1 cellular context compared by ENCODE assay signal in genomic region chr5:176388341-176389113, GRCh38.
TF ChIP-seq lines count a peak whose summit lies in the region.

A gene with protein sequence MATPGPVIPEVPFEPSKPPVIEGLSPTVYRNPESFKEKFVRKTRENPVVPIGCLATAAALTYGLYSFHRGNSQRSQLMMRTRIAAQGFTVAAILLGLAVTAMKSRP (plus strand): TSS chr5:176388751. CDS start chr5:176388820, 69 bp downstream.
NOP16 (minus strand) TSS chr5:176388598; CDS start chr5:176388539, 59 bp downstream.

TF ChIP-seq in A549, 52 proteins besides CTCF, POLR2A, EP300 and RAD21 (continued from another document):
- peak; percentile 98 for TF ChIP-seq MYC (IDR thresholded peaks at IDR 0.05; ENCODE audit: borderline replicate concordance, low read length)
- peak; percentile 10; the same call in 1 of the 2 replicates for TF ChIP-seq TP53 (CRISPR knock-in tag; IDR thresholded peaks at IDR 0.05)
- no peak for TF ChIP-seq NFE2L2 (conservative IDR thresholded peaks at IDR 0.05; ENCODE audit: low read length)
- TF ChIP-seq HOXB5 (CRISPR knock-in tag; IDR thresholded peaks at IDR 0.05): no peak
- TF ChIP-seq PBX3 (IDR thresholded peaks at IDR 0.05): 0 out of 2 replicates have a peak, but pooled peaks have one; percentile 25
- no peak for TF ChIP-seq FOSL2 (IDR thresholded peaks at IDR 0.05)
- no peak for TF ChIP-seq FOSL2 (CRISPR knock-in tag; IDR thresholded peaks at IDR 0.05)
- no peak for TF ChIP-seq CBX2 (IDR thresholded peaks at IDR 0.05; ENCODE audit: borderline replicate concordance, low read depth)
- TF ChIP-seq MAX (IDR thresholded peaks at IDR 0.05): peak; percentile 99
- TF ChIP-seq BCL3 (IDR thresholded peaks at IDR 0.05): peak; percentile 64; the same call in 2 of the 3 replicates
- TF ChIP-seq, protein P1, sequence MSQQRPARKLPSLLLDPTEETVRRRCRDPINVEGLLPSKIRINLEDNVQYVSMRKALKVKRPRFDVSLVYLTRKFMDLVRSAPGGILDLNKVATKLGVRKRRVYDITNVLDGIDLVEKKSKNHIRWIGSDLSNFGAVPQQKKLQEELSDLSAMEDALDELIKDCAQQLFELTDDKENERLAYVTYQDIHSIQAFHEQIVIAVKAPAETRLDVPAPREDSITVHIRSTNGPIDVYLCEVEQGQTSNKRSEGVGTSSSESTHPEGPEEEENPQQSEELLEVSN (IDR thresholded peaks at IDR 0.05; ENCODE audit: borderline replicate concordance, low read depth): peak; percentile 80; the same call in 1 of the 2 replicates
- TF ChIP-seq RNF2 (IDR thresholded peaks at IDR 0.05; ENCODE audit: borderline replicate concordance, low read depth): no peak
- peak; percentile 54 for TF ChIP-seq GATA3 (IDR thresholded peaks at IDR 0.05; ENCODE audit: borderline replicate concordance)
- TF ChIP-seq CHD2 (IDR thresholded peaks at IDR 0.05; ENCODE audit: low read length, partially characterized antibody): peak; percentile 92
- no peak for TF ChIP-seq HES2 (IDR thresholded peaks at IDR 0.05)
- TF ChIP-seq CHD4 (IDR thresholded peaks at IDR 0.05; ENCODE audit: borderline replicate concordance): no peak
